In genomic region chr17:38747385-38748328, GRCh38 we compare ENCODE assay signal across 6 cellular contexts. TPM values are rescaled to one million over a fixed set of nuclear protein-coding genes. Genes with fewer than 3 reads are reported as not detected.
A peak's percentile ranks its signal among the peaks of the same experiment; 100 is the strongest.
DNase-seq lines count a peak whose midpoint lies in the region; ATAC-seq and TF ChIP-seq lines count a peak whose summit lies in the region.

No MANE protein-coding gene starts in this region.

- no peaks in the 10 kb centered on the region for H3K9me3 ChIP-seq in esophagus squamous epithelium

- peak overlapping the region; percentile 50 to 88 (median 86) for H3K4me3 ChIP-seq in esophagus squamous epithelium

- WGBS in esophagus squamous epithelium, 2 donors, result 2% methylated on average over 19 to 37 of the region's 79 CpGs

- intact Hi-C loops in esophagus squamous epithelium (cut with DNase I), result no loop called here

- peaks cover 0 to 20% (median 0%) of the 10 kb centered on the region in 4 donors for H3K27me3 ChIP-seq in esophagus squamous epithelium

- H3K36me3 ChIP-seq in esophagus squamous epithelium, result no peaks in the 10 kb centered on the region

- H3K27ac Mint-ChIP-seq in stimulated activated memory B cell treated with anti-CD40 and anti-IgM and Interleukin-4, amounts not matched to agents 10 μg/mL and 1 μg/mL and 100 μg/mL, for 72 hours, result no peak overlapping the region

- peaks cover 36 to 85% (median 45%) of the 10 kb centered on the region in 3 donors for H3K4me1 ChIP-seq in esophagus squamous epithelium

- peaks cover 61% of the 10 kb centered on the region for H3K27me3 Mint-ChIP-seq in stimulated activated memory B cell treated with anti-CD40 and anti-IgM and Interleukin-4, amounts not matched to agents 10 μg/mL and 1 μg/mL and 100 μg/mL, for 72 hours

- H3K36me3 Mint-ChIP-seq in stimulated activated memory B cell treated with anti-CD40 and anti-IgM and Interleukin-4, amounts not matched to agents 10 μg/mL and 1 μg/mL and 100 μg/mL, for 72 hours, result peaks cover 3% of the 10 kb centered on the region

- peaks cover 54% of the 10 kb centered on the region for H3K4me1 Mint-ChIP-seq in stimulated activated memory B cell treated with anti-CD40 and anti-IgM and Interleukin-4, amounts not matched to agents 10 μg/mL and 1 μg/mL and 100 μg/mL, for 72 hours

- peak overlapping the region; percentile 79 for H3K4me3 Mint-ChIP-seq in stimulated activated memory B cell treated with anti-CD40 and anti-IgM and Interleukin-4, amounts not matched to agents 10 μg/mL and 1 μg/mL and 100 μg/mL, for 72 hours

- ATAC-seq in stimulated activated memory B cell treated with anti-CD40 and anti-IgM and Interleukin-4, amounts not matched to agents 10 μg/mL and 1 μg/mL and 100 μg/mL, for 72 hours, result no peak

- no peaks in the 10 kb centered on the region for H3K9me3 Mint-ChIP-seq in stimulated activated memory B cell treated with anti-CD40 and anti-IgM and Interleukin-4, amounts not matched to agents 10 μg/mL and 1 μg/mL and 100 μg/mL, for 72 hours

- DNase-seq in NCI-H2171 (lab: John Stamatoyannopoulos, UW) (peak; percentile 43), esophagus squamous epithelium (lab: John Stamatoyannopoulos, UW) (no peak), HuH-7 (ENCODE audit: low spot score) (no peak), HPDE6-E6E7 (ENCODE audit: extremely low spot score) (no peak)

- H3K27ac ChIP-seq in C4-2B (peak overlapping the region; percentile 97), esophagus squamous epithelium (peak overlapping the region; percentile 74 to 94 (median 88))

- no peak for TF ChIP-seq POLR2A in esophagus squamous epithelium (IDR thresholded peaks at IDR 0.05)

- no peak for TF ChIP-seq CTCF in C4-2B (conservative IDR thresholded peaks at IDR 0.05)
- peak in 1 of 6 experiments; percentile 11 for TF ChIP-seq CTCF in esophagus squamous epithelium (IDR thresholded peaks at IDR 0.05)

RNA-seq across cellular contexts. Expression of gene PCGF2, which starts 0.5 kb away (rescaled TPM):
- 10 to 100 TPM in 1 of 4 donors, 1 to 10 TPM in 3; 2.5 to 11.8 (median 3.4) TPM for total RNA-seq in esophagus squamous epithelium

RNA-seq across cellular contexts. Expression of gene PSMB3, which starts 4.9 kb away (rescaled TPM):
- total RNA-seq in esophagus squamous epithelium, result 100 to 1,000 TPM; 128 to 177 (median 145) TPM

RNA-seq across cellular contexts. Expression of gene CISD3, which starts 17.5 kb away (rescaled TPM):
- 1 to 10 TPM; 4.9 to 8.3 (median 7.8) TPM for total RNA-seq in esophagus squamous epithelium

RNA-seq across cellular contexts. Expression of gene MLLT6, which starts 42.6 kb away (rescaled TPM):
- total RNA-seq in esophagus squamous epithelium, result 10 to 100 TPM; 30.6 to 79.7 (median 35.1) TPM

RNA-seq across cellular contexts. Expression of gene PIP4K2B, which starts 51.7 kb away (rescaled TPM):
- 10 to 100 TPM; 14.4 to 32.6 (median 24.1) TPM for total RNA-seq in esophagus squamous epithelium
